Comparison of ENCODE assay signal across 17 cellular contexts in the genomic region with DNA sequence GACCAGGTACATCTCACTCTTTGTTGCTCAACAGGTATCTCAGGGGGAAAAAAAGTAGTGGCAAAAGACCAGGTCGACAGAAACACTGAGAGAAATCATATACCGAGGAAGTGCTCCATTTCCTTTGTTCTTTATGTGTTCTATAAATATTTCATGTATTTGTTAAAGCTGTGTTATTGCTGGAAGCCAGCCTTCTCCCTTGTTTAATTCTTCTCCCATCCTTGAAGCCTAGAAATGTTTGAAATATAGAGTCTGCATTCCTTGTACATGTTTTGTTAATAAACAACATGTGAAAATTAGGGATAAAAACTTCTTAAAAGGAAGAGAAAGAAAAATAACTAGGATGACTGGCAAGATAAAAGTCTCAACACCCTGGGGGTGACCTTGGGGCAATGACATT.
"Had no signal": no experiment of that assay in that cellular context is flagged by ENCODE, and none has a peak within 500 bp of the region (broad histone marks: within the 10 kb centered on the region; RNA-seq: fewer than 3 reads in every experiment).

No MANE protein-coding gene starts in this region.

- H3K36me3 Mint-ChIP-seq: memory B cell had no signal

- H3K36me3 ChIP-seq: left lung had no signal

- H3K27ac Mint-ChIP-seq: activated CD8-positive, alpha-beta T cell treated with anti-CD3 and anti-CD28 coated beads, Interleukin-2, amount 10 ng/mL, durations not matched to agents 7 days and 5 days; activated naive CD8-positive, alpha-beta T cell treated with anti-CD3 and anti-CD28 coated beads, Interleukin-2, amount 50 U/mL, for 24 hours; activated T-helper 1 cell treated with anti-CD3 and anti-CD28 coated beads, Interleukin-12 subunit alpha, Interleukin-12 subunit beta, Interleukin-2, Interleukin-4 antibody, amounts not matched to agents 30 ng/mL and 10 ng/mL and 1 ng/mL, durations not matched to agents 14 hours and 24 hours and 36 hours; effector memory CD8-positive, alpha-beta T cell; memory B cell; stimulated activated naive CD8-positive, alpha-beta T cell treated with anti-CD3 and anti-CD28 coated beads, Interleukin-15, amount 100 ng/mL, for 72 hours had no signal

- H3K4me1 Mint-ChIP-seq: activated naive CD8-positive, alpha-beta T cell treated with anti-CD3 and anti-CD28 coated beads, Interleukin-2, amount 50 U/mL, for 24 hours; memory B cell; stimulated activated naive CD8-positive, alpha-beta T cell treated with anti-CD3 and anti-CD28 coated beads, Interleukin-15, amount 100 ng/mL, for 72 hours had no signal

- DNase-seq: activated CD4-positive, alpha-beta T cell treated with anti-CD3 and anti-CD28 coated beads for 4 hours; activated CD8-positive, alpha-beta T cell treated with anti-CD3 and anti-CD28 coated beads, Interleukin-2, amount 10 ng/mL, durations not matched to agents 7 days and 5 days; activated naive CD4-positive, alpha-beta T cell; activated naive CD8-positive, alpha-beta T cell treated with anti-CD3 and anti-CD28 coated beads, Interleukin-2, amount 50 U/mL, for 24 hours; effector memory CD8-positive, alpha-beta T cell; erythroblast; islet precursor cell; left lung; stimulated activated CD4-positive, alpha-beta T cell treated with anti-CD3 and anti-CD28 coated beads, Interleukin-4, amount 100 ng/mL, for 4 hours; stimulated activated naive CD8-positive, alpha-beta T cell treated with anti-CD3 and anti-CD28 coated beads, Interleukin-15, amount 100 ng/mL, for 72 hours; T-helper 1 cell; testis had no signal

- FAIRE-seq: astrocyte had no signal

- H3K4me3 ChIP-seq: coronary artery, left lung, skin epidermis, testis had no signal

- H3K27ac ChIP-seq: coronary artery, skin epidermis, testis had no signal

- H3K4me1 ChIP-seq: testis had no signal

- H3K9me3 ChIP-seq: testis had no signal

- H3K9me3 Mint-ChIP-seq: activated naive CD8-positive, alpha-beta T cell treated with anti-CD3 and anti-CD28 coated beads, Interleukin-2, amount 50 U/mL, for 24 hours; activated T-helper 1 cell treated with anti-CD3 and anti-CD28 coated beads, Interleukin-12 subunit alpha, Interleukin-12 subunit beta, Interleukin-2, Interleukin-4 antibody, amounts not matched to agents 30 ng/mL and 10 ng/mL and 1 ng/mL, durations not matched to agents 14 hours and 24 hours and 36 hours; stimulated activated naive CD8-positive, alpha-beta T cell treated with anti-CD3 and anti-CD28 coated beads, Interleukin-15, amount 100 ng/mL, for 72 hours had no signal

- H3K4me3 Mint-ChIP-seq: activated CD8-positive, alpha-beta T cell treated with anti-CD3 and anti-CD28 coated beads, Interleukin-2, amount 10 ng/mL, durations not matched to agents 7 days and 5 days; activated naive CD8-positive, alpha-beta T cell treated with anti-CD3 and anti-CD28 coated beads, Interleukin-2, amount 50 U/mL, for 24 hours; activated T-helper 1 cell treated with anti-CD3 and anti-CD28 coated beads, Interleukin-12 subunit alpha, Interleukin-12 subunit beta, Interleukin-2, Interleukin-4 antibody, amounts not matched to agents 30 ng/mL and 10 ng/mL and 1 ng/mL, durations not matched to agents 14 hours and 24 hours and 36 hours; effector memory CD8-positive, alpha-beta T cell; memory B cell; stimulated activated naive CD8-positive, alpha-beta T cell treated with anti-CD3 and anti-CD28 coated beads, Interleukin-15, amount 100 ng/mL, for 72 hours had no signal

- H3K27me3 Mint-ChIP-seq: effector memory CD8-positive, alpha-beta T cell; memory B cell; stimulated activated naive CD8-positive, alpha-beta T cell treated with anti-CD3 and anti-CD28 coated beads, Interleukin-15, amount 100 ng/mL, for 72 hours had no signal

- H3K27me3 ChIP-seq: left lung, testis had no signal

- ATAC-seq: activated CD8-positive, alpha-beta T cell treated with anti-CD3 and anti-CD28 coated beads, Interleukin-2, amount 10 ng/mL, durations not matched to agents 7 days and 5 days; activated naive CD8-positive, alpha-beta T cell treated with anti-CD3 and anti-CD28 coated beads, Interleukin-2, amount 50 U/mL, for 24 hours; effector memory CD8-positive, alpha-beta T cell; left lung; stimulated activated naive CD8-positive, alpha-beta T cell treated with anti-CD3 and anti-CD28 coated beads, Interleukin-15, amount 100 ng/mL, for 72 hours had no signal
